2 cellular contexts compared by ENCODE assay signal in genomic region chr2:56217106-56217505, GRCh38.
TF ChIP-seq lines count a peak whose summit lies in the region.

No MANE protein-coding gene starts in this region.

TF ChIP-seq in HCT116, 20 proteins besides CTCF, POLR2A, EP300 and RAD21 (continued from another document):
- TF ChIP-seq ZBTB33 (IDR thresholded peaks at IDR 0.05; ENCODE audit: extremely low read depth, insufficient replicate concordance, low read length) = no peak
- TF ChIP-seq, protein P1, sequence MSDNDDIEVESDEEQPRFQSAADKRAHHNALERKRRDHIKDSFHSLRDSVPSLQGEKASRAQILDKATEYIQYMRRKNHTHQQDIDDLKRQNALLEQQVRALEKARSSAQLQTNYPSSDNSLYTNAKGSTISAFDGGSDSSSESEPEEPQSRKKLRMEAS (IDR thresholded peaks at IDR 0.05) = no peak
- TF ChIP-seq CBX3 (IDR thresholded peaks at IDR 0.05; ENCODE audit: low read depth) = no peak
- TF ChIP-seq REST (IDR thresholded peaks at IDR 0.05; ENCODE audit: low read depth) = no peak
- no peak for TF ChIP-seq TCF7L2 (IDR thresholded peaks at IDR 0.05; ENCODE audit: borderline replicate concordance, extremely low read depth, insufficient read depth, insufficient read length)
- TF ChIP-seq SP1 (IDR thresholded peaks at IDR 0.05; ENCODE audit: low read depth) = no peak
- TF ChIP-seq ELF1 (IDR thresholded peaks at IDR 0.05; ENCODE audit: borderline replicate concordance, low read depth) = no peak
- no peak for TF ChIP-seq SIN3A (IDR thresholded peaks at IDR 0.05; ENCODE audit: low read depth)
- no peak for TF ChIP-seq EZH2phosphoT487 (IDR thresholded peaks at IDR 0.05; ENCODE audit: borderline replicate concordance)
- TF ChIP-seq POLR2AphosphoS5 (IDR thresholded peaks at IDR 0.05; ENCODE audit: low read depth, low read length) = no peak
- TF ChIP-seq FOSL1 (IDR thresholded peaks at IDR 0.05; ENCODE audit: low read depth) = no peak
- TF ChIP-seq YY1 (IDR thresholded peaks at IDR 0.05; ENCODE audit: extremely low read depth, insufficient replicate concordance, low read depth, low read length) = no peak
- TF ChIP-seq ATF3 (IDR thresholded peaks at IDR 0.05) = no peak
- TF ChIP-seq ZNF274 (IDR thresholded peaks at IDR 0.05; ENCODE audit: low read depth, low read length) = no peak
- TF ChIP-seq JUND (IDR thresholded peaks at IDR 0.05) = no peak

TF ChIP-seq in SK-N-SH, 30 proteins besides CTCF, POLR2A, EP300 and RAD21 (continued from another document):
- TF ChIP-seq TCF12 (IDR thresholded peaks at IDR 0.05) = no peak
- TF ChIP-seq FOSL2 (IDR thresholded peaks at IDR 0.05; ENCODE audit: borderline replicate concordance, low read depth) = no peak
- no peak for TF ChIP-seq SIN3A (IDR thresholded peaks at IDR 0.05; ENCODE audit: borderline replicate concordance, low read depth, low read length)
- no peak for TF ChIP-seq NFIC (IDR thresholded peaks at IDR 0.05; ENCODE audit: borderline replicate concordance)
- no peak for TF ChIP-seq USF2 (IDR thresholded peaks at IDR 0.05; ENCODE audit: borderline replicate concordance, low read depth, low read length)
- no peak for TF ChIP-seq ELF1 (IDR thresholded peaks at IDR 0.05)
- TF ChIP-seq, protein P1 (IDR thresholded peaks at IDR 0.05; ENCODE audit: low read depth) = no peak
